20 cellular contexts compared by ENCODE assay signal in genomic region chr12:52311282-52311643, GRCh38. TPM values are rescaled to one million over a fixed set of nuclear protein-coding genes. Genes with fewer than 3 reads are reported as not detected.
DNase-seq lines count a peak whose midpoint lies in the region; ATAC-seq and TF ChIP-seq lines count a peak whose summit lies in the region.
"Had no signal": no experiment of that assay in that cellular context is flagged by ENCODE, and none has a peak within 500 bp of the region (broad histone marks: within the 10 kb centered on the region; RNA-seq: fewer than 3 reads in every experiment).

No MANE protein-coding gene starts in this region.

- H3K56ac ChIP-seq in IMR-90 (ENCODE audit: extremely low read depth, insufficient read depth, low read length): no peak overlapping the region

- WGBS in right cardiac atrium: 69% methylated on average over 3 of the region's 3 CpGs
- no CpG with 5 or more reads among the region's 3 CpGs for WGBS in IMR-90 (ENCODE audit: extremely low coverage in 2 of 2, insufficient read length in 1 of 2), 2 experiments

- DNase-seq in right cardiac atrium: no peak
- DNase-seq in cardiac septum (ENCODE audit: low spot score): no peak
- no peak for DNase-seq in IMR-90
- no peak for DNase-seq in NCI-H1105 (lab: John Stamatoyannopoulos, UW)
- no peak for DNase-seq in DMS 273 (lab: John Stamatoyannopoulos, UW; ENCODE audit: unreplicated experiment)
- no peak for DNase-seq in effector CD8-positive, alpha-beta T cell (lab: John Stamatoyannopoulos, UW)
- DNase-seq: ACHN, NCI-H1092, NCI-H1694 treated with DMSO at 0.1 percent for 48 hours, NCI-H510A treated with DMSO at 0.1 percent for 48 hours, SHP77 had no signal

- no peak overlapping the region for H2BK5ac ChIP-seq in IMR-90 (ENCODE audit: low read depth, low read length, poor library complexity, severe bottlenecking)

- no peak overlapping the region for H3K14ac ChIP-seq in IMR-90 (replicated peaks; ENCODE audit: low read depth, low read length)

- H3K4me2 ChIP-seq in IMR-90 (ENCODE audit: low read depth, low read length): no peak overlapping the region
- H3K4me2 ChIP-seq: BLaER1 treated with 17β-estradiol and CSF1 and Interleukin-3, amounts not matched to agents 10 nM and 100 nM had no signal

- no peak overlapping the region for H3K4ac ChIP-seq in IMR-90 (ENCODE audit: low read depth, low read length)

- no peak for TF ChIP-seq RAD21 in IMR-90 (IDR thresholded peaks at IDR 0.05; ENCODE audit: low read length)

- in situ Hi-C loops in IMR-90 (cut with MboI; ENCODE audit: low sequenced_read_pairs): no loop called here

- H3K9ac ChIP-seq in IMR-90 (ENCODE audit: low read depth, low read length) (no peak overlapping the region), muscle layer of colon (ENCODE audit: low read length) (no peak overlapping the region)
- H3K9ac ChIP-seq: BLaER1 treated with 17β-estradiol and CSF1 and Interleukin-3, amounts not matched to agents 10 nM and 100 nM had no signal

- H2AFZ ChIP-seq in IMR-90 (replicated peaks; ENCODE audit: low read length, poor library complexity): no peak overlapping the region

- H3K23ac ChIP-seq in IMR-90 (ENCODE audit: low read depth, low read length): no peak overlapping the region

- ATAC-seq in right cardiac atrium (peak; percentile 25 to 63), IMR-90 (ENCODE audit: low read depth) (peak; percentile 9; the same call in 1 of the 2 replicates), HG02763 (IDR thresholded peaks at IDR 0.05; ENCODE audit: unreplicated experiment) (no peak)
- ATAC-seq: GM12878, K562, SK-N-SH treated with all-trans-retinoic acid at 6 μM for 48 hours had no signal

- no peak overlapping the region for H3K27ac ChIP-seq in right cardiac atrium (ENCODE audit: low read length)
- no peak overlapping the region for H3K27ac ChIP-seq in IMR-90 (ENCODE audit: insufficient read depth, low read length)
- peak overlapping the region; percentile 30 for H3K27ac ChIP-seq in muscle layer of colon (ENCODE audit: low read depth, low read length)
- H3K27ac ChIP-seq: BLaER1 treated with 17β-estradiol and CSF1 and Interleukin-3, amounts not matched to agents 10 nM and 100 nM; HL-60; Peyer's patch had no signal

- no peaks in the 10 kb centered on the region for H3K9me3 ChIP-seq in right cardiac atrium (ENCODE audit: control insufficient read depth, low read length)
- no peaks in the 10 kb centered on the region for H3K9me3 ChIP-seq in IMR-90 (ENCODE audit: control insufficient read depth, insufficient read depth, low read length)
- no peaks in the 10 kb centered on the region for H3K9me3 ChIP-seq in muscle layer of colon (ENCODE audit: low read length)
- H3K9me3 ChIP-seq: Peyer's patch had no signal

- H3K4me1 ChIP-seq in right cardiac atrium (ENCODE audit: control insufficient read depth, insufficient read depth, low read length): no peaks in the 10 kb centered on the region
- H3K4me1 ChIP-seq in IMR-90 (ENCODE audit: control insufficient read depth, insufficient read depth, low read length): peaks cover 2% of the 10 kb centered on the region; the same call in 1 of the 2 replicates
- peaks cover 18% of the 10 kb centered on the region for H3K4me1 ChIP-seq in muscle layer of colon (ENCODE audit: insufficient read depth, low read length)

- H3K36me3 ChIP-seq in IMR-90 (ENCODE audit: control insufficient read depth, insufficient read depth, low read length) (no peaks in the 10 kb centered on the region), muscle layer of colon (ENCODE audit: insufficient read depth, low read length) (no peaks in the 10 kb centered on the region)
- H3K36me3 ChIP-seq: BLaER1 treated with 17β-estradiol and CSF1 and Interleukin-3, amounts not matched to agents 10 nM and 100 nM; Peyer's patch had no signal

- no peaks in the 10 kb centered on the region for H4K20me1 ChIP-seq in IMR-90 (ENCODE audit: insufficient read depth, low read length)
- H4K20me1 ChIP-seq: BLaER1 treated with 17β-estradiol and CSF1 and Interleukin-3, amounts not matched to agents 10 nM and 100 nM had no signal

- TF ChIP-seq POLR2A in IMR-90 (IDR thresholded peaks at IDR 0.05; ENCODE audit: low read depth, low read length): no peak

- H3K9me1 ChIP-seq in IMR-90 (ENCODE audit: insufficient read depth, low read length): no peaks in the 10 kb centered on the region; the same call in 1 of the 2 replicates

- no peak overlapping the region for H3K18ac ChIP-seq in IMR-90 (ENCODE audit: low read depth, low read length)

- CTCF ChIA-PET in IMR-90 (lab: Yijun Ruan, JAX): interaction anchor here (0.8 to 1.1 kb wide), 2 partner anchors 17 to 285 kb away, joined by 3 to 4 read pairs; no protein-coding TSS in a partner anchor

- H4K8ac ChIP-seq in IMR-90 (ENCODE audit: low read depth in 2 of 2, low read length in 2 of 2): no peak overlapping the region

- H3K4me3 ChIP-seq in right cardiac atrium (ENCODE audit: low read length): no peak overlapping the region
- no peak overlapping the region for H3K4me3 ChIP-seq in IMR-90 (ENCODE audit: insufficient read depth, low read depth, low read length)
- H3K4me3 ChIP-seq in muscle layer of colon (ENCODE audit: low read depth in 1 of 2, low read length in 2 of 2): no peak overlapping the region
- H3K4me3 ChIP-seq: BLaER1 treated with 17β-estradiol and CSF1 and Interleukin-3, amounts not matched to agents 10 nM and 100 nM; GM12878; K562; Peyer's patch had no signal

- no peak overlapping the region for H2BK15ac ChIP-seq in IMR-90 (ENCODE audit: low read depth, low read length)

- no peak overlapping the region for H2BK120ac ChIP-seq in IMR-90 (ENCODE audit: low read depth, low read length)

- H2BK20ac ChIP-seq in IMR-90 (ENCODE audit: low read depth, low read length): no peak overlapping the region; the same call in 1 of the 2 replicates

- no peak overlapping the region for H4K91ac ChIP-seq in IMR-90 (ENCODE audit: insufficient read depth, low read depth, low read length)

- no peak overlapping the region for H2AK5ac ChIP-seq in IMR-90 (ENCODE audit: low read depth, low read length)

- no peak overlapping the region for H4K5ac ChIP-seq in IMR-90 (ENCODE audit: low read depth, low read length)

- H3K27me3 ChIP-seq in right cardiac atrium (ENCODE audit: control insufficient read depth, insufficient read depth) (no peaks in the 10 kb centered on the region), IMR-90 (ENCODE audit: control insufficient read depth, insufficient read depth, low read length) (peaks cover 73% of the 10 kb centered on the region), muscle layer of colon (ENCODE audit: control insufficient read depth in 1 of 2, insufficient read depth in 2 of 2, low read length in 2 of 2) (peaks cover 0 to 23% of the 10 kb centered on the region in 2 donors)
- H3K27me3 ChIP-seq: Peyer's patch had no signal

- no peak overlapping the region for H2AK9ac ChIP-seq in IMR-90 (replicated peaks; ENCODE audit: low read depth, low read length, poor library complexity)

- TF ChIP-seq CTCF in IMR-90 (conservative IDR thresholded peaks at IDR 0.05; ENCODE audit: low read depth, low read length): no peak

- no peaks in the 10 kb centered on the region for H3K79me1 ChIP-seq in IMR-90 (ENCODE audit: low read depth in 1 of 2, low read length in 2 of 2)

- dilution Hi-C loops in IMR-90 (cut with HindIII; ENCODE audit: low sequenced_read_pairs, unreplicated experiment): no loop called here

- intact Hi-C loops in right cardiac atrium (cut with DNase I) (no loop called here), cardiac septum (cut with DNase I) (no loop called here), IMR-90 (cut with micrococcal nuclease) (no loop called here)

- BruUV-seq in IMR-90 (replicated peaks; lab: Mats Ljungman, UMichigan): no TSS peak

- POLR2A ChIA-PET in IMR-90 (lab: Charles Lee; ENCODE audit: unreplicated experiment): no interaction called here

TF ChIP-seq in IMR-90, 13 proteins besides CTCF, POLR2A, EP300 and RAD21 (continues in another document):
- no peak for TF ChIP-seq CHD1 (IDR thresholded peaks at IDR 0.05; ENCODE audit: low read depth, low read length)
- no peak for TF ChIP-seq RFX5 (IDR thresholded peaks at IDR 0.05; ENCODE audit: low read depth, low read length)
- no peak for TF ChIP-seq CEBPB (IDR thresholded peaks at IDR 0.05; ENCODE audit: low read depth, low read length)
- TF ChIP-seq NFE2L2 (IDR thresholded peaks at IDR 0.05; ENCODE audit: low read depth, low read length): no peak
- TF ChIP-seq MAZ (IDR thresholded peaks at IDR 0.05; ENCODE audit: borderline replicate concordance, low read depth, low read length): no peak
- no peak for TF ChIP-seq BHLHE40 (IDR thresholded peaks at IDR 0.05; ENCODE audit: low read depth, low read length)
- no peak; the same call in 1 of the 2 replicates for TF ChIP-seq FOS (IDR thresholded peaks at IDR 0.05; ENCODE audit: low read depth, low read length)
- no peak for TF ChIP-seq RCOR1 (IDR thresholded peaks at IDR 0.05; ENCODE audit: insufficient replicate concordance, low read length)

RNA-seq across cellular contexts. Expression of gene KRT83, which starts 9.9 kb away (rescaled TPM):
- total RNA-seq in right cardiac atrium (not detected), cardiac septum (not detected), IMR-90 (2012; rRNA removed) (not detected in 2 replicates)
- polyA plus RNA-seq in right cardiac atrium (not detected), IMR-90 (2012; rRNA removed) (not detected in 2 replicates)
- not detected in 2 replicates for polyA plus RNA-seq in IMR-90 (2012; cell fraction: cytosol; rRNA removed)
- polyA plus RNA-seq in IMR-90 (2012; cell fraction: nucleus; rRNA removed; ENCODE audit: low replicate concordance): not detected in 2 replicates
- total RNA-seq: GM12878, K562, Peyer's patch had no signal
- polyA plus RNA-seq: GM12878, K562 had no signal

RNA-seq across cellular contexts. Expression of gene KRT81, which starts 19.9 kb away (rescaled TPM):
- total RNA-seq in right cardiac atrium: not detected
- polyA plus RNA-seq in right cardiac atrium: not detected
- not detected for total RNA-seq in cardiac septum
- total RNA-seq in IMR-90 (2012; rRNA removed): under 0.01 TPM in 2 replicates
- 0.05 and 0.29 TPM in 2 replicates for polyA plus RNA-seq in IMR-90 (2012; rRNA removed)
- 0.17 and 0.21 TPM in 2 replicates for polyA plus RNA-seq in IMR-90 (2012; cell fraction: cytosol; rRNA removed)
- 0.09 and 0.13 TPM in 2 replicates for polyA plus RNA-seq in IMR-90 (2012; cell fraction: nucleus; rRNA removed; ENCODE audit: low replicate concordance)
- total RNA-seq: Peyer's patch had no signal
- polyA plus RNA-seq: K562 had no signal

RNA-seq across cellular contexts. Expression of gene KRT86, which starts 36.8 kb away (rescaled TPM):
- total RNA-seq in right cardiac atrium: not detected
- polyA plus RNA-seq in right cardiac atrium: not detected
- total RNA-seq in cardiac septum: not detected
- not detected in 2 replicates for total RNA-seq in IMR-90 (2012; rRNA removed)
- polyA plus RNA-seq in IMR-90 (2012; rRNA removed): 0.06 TPM in 1 of 2 replicates, not detected in the other
- 0.01 TPM in 1 of 2 replicates, not detected in the other for polyA plus RNA-seq in IMR-90 (2012; cell fraction: cytosol; rRNA removed)
- 0.03 TPM in 1 of 2 replicates, not detected in the other for polyA plus RNA-seq in IMR-90 (2012; cell fraction: nucleus; rRNA removed; ENCODE audit: low replicate concordance)
- total RNA-seq: K562, Peyer's patch had no signal
- polyA plus RNA-seq: K562 had no signal

RNA-seq across cellular contexts. Expression of gene KRT85, which starts 56.0 kb away (rescaled TPM):
- total RNA-seq in right cardiac atrium: not detected
- not detected for polyA plus RNA-seq in right cardiac atrium
- total RNA-seq in cardiac septum: not detected
- not detected in 2 replicates for total RNA-seq in IMR-90 (2012; rRNA removed)
- not detected in 2 replicates for polyA plus RNA-seq in IMR-90 (2012; rRNA removed)
- not detected in 2 replicates for polyA plus RNA-seq in IMR-90 (2012; cell fraction: cytosol; rRNA removed)
- polyA plus RNA-seq in IMR-90 (2012; cell fraction: nucleus; rRNA removed; ENCODE audit: low replicate concordance): not detected in 2 replicates
- total RNA-seq: K562, M059J, Peyer's patch had no signal
- polyA plus RNA-seq: K562 had no signal
